14 cellular contexts compared by ENCODE assay signal in genomic region chr16:15703029-15703736, GRCh38. TPM values are rescaled to one million over a fixed set of nuclear protein-coding genes. Genes with fewer than 3 reads are reported as not detected.
A peak's percentile ranks its signal among the peaks of the same experiment; 100 is the strongest.
DNase-seq lines count a peak whose midpoint lies in the region; TF ChIP-seq lines count a peak whose summit lies in the region.
"Had no signal": no experiment of that assay in that cellular context is flagged by ENCODE, and none has a peak within 500 bp of the region (broad histone marks: within the 10 kb centered on the region; RNA-seq: fewer than 3 reads in every experiment).

No MANE protein-coding gene starts in this region.

- no peaks in the 10 kb centered on the region for H3K27me3 Mint-ChIP-seq in activated naive CD4-positive, alpha-beta T cell treated with anti-CD3 and anti-CD28 coated beads, Interleukin-2, amount 50 U/mL, for 24 hours
- H3K27me3 Mint-ChIP-seq in activated naive CD8-positive, alpha-beta T cell, result no peaks in the 10 kb centered on the region

- no peaks in the 10 kb centered on the region for H3K9me3 ChIP-seq in tibial artery
- H3K9me3 ChIP-seq in adrenal gland (replicated peaks in 1 of 3), result no peaks in the 10 kb centered on the region
- H3K9me3 ChIP-seq: heart right ventricle, SK-N-SH, upper lobe of left lung had no signal

- TF ChIP-seq CTCF in tibial artery (IDR thresholded peaks at IDR 0.05) (no peak), adrenal gland (IDR thresholded peaks at IDR 0.05) (no peak)

- peak overlapping the region; percentile 80 for H3K27ac Mint-ChIP-seq in activated naive CD4-positive, alpha-beta T cell treated with anti-CD3 and anti-CD28 coated beads, Interleukin-2, amount 50 U/mL, for 24 hours
- peak overlapping the region; percentile 83 for H3K27ac Mint-ChIP-seq in activated naive CD8-positive, alpha-beta T cell

- 81 to 89% (median 83%) methylated on average over 14 of the region's 14 CpGs for WGBS in adrenal gland, 4 donors

- TF ChIP-seq POLR2A in adrenal gland (IDR thresholded peaks at IDR 0.05), result no peak

- peaks cover 23% of the 10 kb centered on the region for H3K4me1 Mint-ChIP-seq in activated naive CD4-positive, alpha-beta T cell treated with anti-CD3 and anti-CD28 coated beads, Interleukin-2, amount 50 U/mL, for 24 hours
- peaks cover 16% of the 10 kb centered on the region for H3K4me1 Mint-ChIP-seq in activated naive CD8-positive, alpha-beta T cell (ENCODE audit: low read depth)

- H3K4me3 Mint-ChIP-seq in activated naive CD4-positive, alpha-beta T cell treated with anti-CD3 and anti-CD28 coated beads, Interleukin-2, amount 50 U/mL, for 24 hours, result no peak overlapping the region
- H3K4me3 Mint-ChIP-seq in activated naive CD8-positive, alpha-beta T cell, result no peak overlapping the region

- H3K9me3 Mint-ChIP-seq in activated naive CD4-positive, alpha-beta T cell treated with anti-CD3 and anti-CD28 coated beads, Interleukin-2, amount 50 U/mL, for 24 hours, result no peaks in the 10 kb centered on the region
- H3K9me3 Mint-ChIP-seq in activated naive CD8-positive, alpha-beta T cell (ENCODE audit: low read depth), result no peaks in the 10 kb centered on the region

- no peak for DNase-seq in activated naive CD4-positive, alpha-beta T cell treated with Interleukin-2 at 50 U/mL for 16 hours
- DNase-seq in iris pigment epithelial cell (ENCODE audit: low read depth), result peak; percentile 10
- no peak for DNase-seq in tibial artery
- no peak for DNase-seq in NAMALWA (ENCODE audit: low spot score)
- DNase-seq in adrenal gland, result no peak
- no peak for DNase-seq in NCI-H1092 (lab: John Stamatoyannopoulos, UW)
- DNase-seq: central memory CD4-positive, alpha-beta T cell; heart right ventricle; NCI-H1048; nucleus accumbens; SK-N-SH; upper lobe of left lung had no signal

- peaks cover 65 to 97% (median 90%) of the 10 kb centered on the region in 3 donors for H3K36me3 ChIP-seq in tibial artery
- H3K36me3 ChIP-seq in adrenal gland (replicated peaks in 1 of 2), result peaks cover 0 to 29% of the 10 kb centered on the region in 2 donors

- H3K27ac ChIP-seq in tibial artery (peak overlapping the region; percentile 4 to 16), adrenal gland (no peak overlapping the region)
- H3K27ac ChIP-seq: heart right ventricle, upper lobe of left lung had no signal

- H3K4me1 ChIP-seq in tibial artery (no peaks in the 10 kb centered on the region), adrenal gland (replicated peaks in 1 of 2) (no peaks in the 10 kb centered on the region)
- H3K4me1 ChIP-seq: upper lobe of left lung had no signal

- intact Hi-C loops in tibial artery (cut with DNase I; ENCODE audit: low total_unique reads) (no loop called here), adrenal gland (cut with DNase I) (loop anchor here in 1 of 2 donors (10.0 kb wide), 1 partner anchor 278 kb away; no protein-coding TSS in a partner anchor)

- no peaks in the 10 kb centered on the region for H3K36me3 Mint-ChIP-seq in activated naive CD4-positive, alpha-beta T cell treated with anti-CD3 and anti-CD28 coated beads, Interleukin-2, amount 50 U/mL, for 24 hours
- peaks cover 2% of the 10 kb centered on the region for H3K36me3 Mint-ChIP-seq in activated naive CD8-positive, alpha-beta T cell

- no peaks in the 10 kb centered on the region for H3K27me3 ChIP-seq in tibial artery
- H3K27me3 ChIP-seq in adrenal gland, result no peaks in the 10 kb centered on the region
- H3K27me3 ChIP-seq: heart right ventricle, upper lobe of left lung had no signal

- H3K4me3 ChIP-seq in tibial artery (no peak overlapping the region), adrenal gland (no peak overlapping the region)
- H3K4me3 ChIP-seq: heart right ventricle, upper lobe of left lung had no signal

RNA-seq across cellular contexts. Expression of gene NDE1, which starts 53.1 kb away (rescaled TPM):
- 10 to 100 TPM in 7 of 8 donors, 1 to 10 TPM in 1; 6.3 to 21.6 (median 19.6) TPM for total RNA-seq in adrenal gland
- 10 to 100 TPM in 1 of 3 donors, 1 to 10 TPM in 2; 3.1 to 10.9 (median 9.3) TPM for polyA plus RNA-seq in adrenal gland

Comparison
In these comparisons a context has a peak if more than half of its experiments do, and no peak if none do; other contexts are left out.
1. H3K27ac ChIP-seq: peak in tibial artery (2 of 2); none in adrenal gland (0 of 5).